In genomic region chr2:170715062-170715931, GRCh38 we compare ENCODE assay signal across 8 cellular contexts. TPM values are rescaled to one million over a fixed set of nuclear protein-coding genes. Genes with fewer than 3 reads are reported as not detected.
DNase-seq lines count a peak whose midpoint lies in the region; ATAC-seq and TF ChIP-seq lines count a peak whose summit lies in the region.

Gene SP5, plus strand, starts transcription at chr2:170715337. Its CDS starts 176 bp downstream, at chr2:170715513.

- H3K9me3 ChIP-seq in adipocyte (ENCODE audit: control insufficient read depth, low read length), result no peaks in the 10 kb centered on the region
- no peaks in the 10 kb centered on the region for H3K9me3 ChIP-seq in Karpas-422 (ENCODE audit: low read length)

- DNase-seq in 8988T, result peak; percentile 94
- no peak for DNase-seq in GM12865 (ENCODE audit: low read depth)
- peak; percentile 57 for DNase-seq in NCI-H748 treated with DMSO at 0.1 percent for 48 hours (lab: John Stamatoyannopoulos, UW)
- DNase-seq in adipocyte (ENCODE audit: low read depth), result peak; percentile 45
- DNase-seq in left ventricle myocardium superior, result peak; percentile 54
- peak; percentile 30 for DNase-seq in progenitor cell of endocrine pancreas (ENCODE audit: low spot score, unreplicated experiment)
- DNase-seq in Karpas-422, result no peak

- H3K27ac ChIP-seq in Karpas-422 (ENCODE audit: low read length), result no peak within 1 kb of the TSS

- H3K36me3 ChIP-seq in adipocyte (ENCODE audit: control insufficient read depth, insufficient read depth, low read length, severe bottlenecking), result no peaks in the 10 kb centered on the region
- H3K36me3 ChIP-seq in Karpas-422 (ENCODE audit: insufficient read depth, low read length), result no peaks in the 10 kb centered on the region

- no peaks in the 10 kb centered on the region for H3K9me2 ChIP-seq in Karpas-422 (replicated peaks; ENCODE audit: insufficient read depth, low read length)

- TF ChIP-seq CTCF in GM12865 (IDR thresholded peaks at IDR 0.05; ENCODE audit: insufficient read depth, low read depth, low read length, missing control alignments), result no peak
- TF ChIP-seq CTCF in progenitor cell of endocrine pancreas (IDR thresholded peaks at IDR 0.05; ENCODE audit: unreplicated experiment), result no peak

- no peaks in the 10 kb centered on the region for H3K79me2 ChIP-seq in Karpas-422 (ENCODE audit: low read length)

- H3K27me3 Mint-ChIP-seq in progenitor cell of endocrine pancreas, result peaks cover 78% of the 10 kb centered on the region

- peak within 1 kb of the TSS; percentile 92 for H3K27ac Mint-ChIP-seq in progenitor cell of endocrine pancreas

- no peak within 1 kb of the TSS for H2AFZ ChIP-seq in Karpas-422 (ENCODE audit: low read length)

- H3K27me3 ChIP-seq in adipocyte (replicated peaks; ENCODE audit: control insufficient read depth, insufficient read depth, low read length), result peaks cover 47% of the 10 kb centered on the region
- H3K27me3 ChIP-seq in Karpas-422 (ENCODE audit: low read length), result no peaks in the 10 kb centered on the region

- ATAC-seq in left ventricle myocardium superior, result peak; percentile 71
- ATAC-seq in HG02884 (IDR thresholded peaks at IDR 0.05; ENCODE audit: unreplicated experiment), result no peak

- H3K4me3 ChIP-seq in GM12865 (ENCODE audit: low read depth, low read length), result peak within 1 kb of the TSS; percentile 38
- peak within 1 kb of the TSS; percentile 76 for H3K4me3 ChIP-seq in adipocyte (ENCODE audit: low read length)
- no peak within 1 kb of the TSS for H3K4me3 ChIP-seq in Karpas-422 (ENCODE audit: low read length)

- H3K4me3 Mint-ChIP-seq in progenitor cell of endocrine pancreas (ENCODE audit: low read depth), result peak within 1 kb of the TSS; percentile 72

- no peaks in the 10 kb centered on the region for H3K4me1 ChIP-seq in adipocyte (ENCODE audit: control insufficient read depth, insufficient read depth, low read length)
- H3K4me1 ChIP-seq in Karpas-422 (ENCODE audit: low read length), result no peaks in the 10 kb centered on the region

- no peaks in the 10 kb centered on the region for H3K36me3 Mint-ChIP-seq in progenitor cell of endocrine pancreas (ENCODE audit: insufficient read depth)

- H3K4me1 Mint-ChIP-seq in progenitor cell of endocrine pancreas (ENCODE audit: low read depth), result peaks cover 15% of the 10 kb centered on the region

- intact Hi-C loops in left ventricle myocardium superior (cut with micrococcal nuclease), result no loop called here

- H3K4me2 ChIP-seq in Karpas-422 (ENCODE audit: low read depth, low read length, poor library complexity, severe bottlenecking), result no peak within 1 kb of the TSS

- no peaks in the 10 kb centered on the region for H4K20me1 ChIP-seq in Karpas-422 (ENCODE audit: insufficient read depth, low read depth, low read length)

- H3K9ac ChIP-seq in adipocyte (ENCODE audit: low read length) (no peak within 1 kb of the TSS), Karpas-422 (ENCODE audit: low read length) (no peak within 1 kb of the TSS)

- H3K9me3 Mint-ChIP-seq in progenitor cell of endocrine pancreas (ENCODE audit: low read depth), result no peaks in the 10 kb centered on the region

RNA-seq across cellular contexts. Expression of gene SP5, which starts in this region (rescaled TPM):
- total RNA-seq in left ventricle myocardium superior, result 0.12 TPM
- total RNA-seq in progenitor cell of endocrine pancreas, result 0.60 and 1.9 TPM in 2 replicates
- not detected in 2 replicates for total RNA-seq in Karpas-422 (2014; rRNA removed; shearing (Covaris generic); ENCODE audit: low replicate concordance)

Comparison
In these comparisons a context has a peak if more than half of its experiments do, and no peak if none do; other contexts are left out.
1. Peak in DNase-seq and ATAC-seq in left ventricle myocardium superior; RNA of the gene not detected or under 1 TPM.
2. DNase-seq: peak in 8988T (single experiment), NCI-H748 treated with DMSO at 0.1 percent for 48 hours (single experiment), adipocyte (single experiment) and progenitor cell of endocrine pancreas (single experiment); none in GM12865 (single experiment) and Karpas-422 (single experiment).